ENCODE assay signal across 34 cellular contexts in the genomic region with DNA sequence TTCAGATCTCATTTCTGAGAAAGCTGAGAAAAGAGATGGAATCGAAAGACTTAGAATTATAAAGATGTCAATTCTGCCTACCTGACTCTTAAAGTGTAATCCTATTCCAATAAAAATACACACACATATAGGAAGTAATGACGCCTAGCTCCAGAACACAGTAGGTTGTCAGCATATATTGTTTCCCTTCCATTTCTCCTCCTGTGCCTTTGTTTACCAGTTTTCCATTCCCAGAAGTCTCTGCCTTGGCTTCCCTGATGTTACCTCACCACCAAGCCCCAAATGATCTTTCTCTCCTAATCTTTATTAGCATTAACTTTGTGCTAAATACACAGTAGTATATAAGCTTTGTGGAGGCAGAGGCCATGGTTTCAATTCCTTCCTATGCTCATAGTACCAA. TPM values are rescaled to one million over a fixed set of nuclear protein-coding genes. Genes with fewer than 3 reads are reported as not detected.
"Had no signal": no experiment of that assay in that cellular context is flagged by ENCODE, and none has a peak within 500 bp of the region (broad histone marks: within the 10 kb centered on the region; RNA-seq: fewer than 3 reads in every experiment).

No MANE protein-coding gene starts in this region.

- H3K9me3 Mint-ChIP-seq: dendritic cell treated with granulocyte-macrophage colony-stimulating factor and Interleukin-4, amounts not matched to agents 40 ng/mL and 50 ng/mL, for 4 days; effector memory CD8-positive, alpha-beta T cell; endodermal cell; mesothelial cell of epicardium; naive B cell; naive thymus-derived CD8-positive, alpha-beta T cell had no signal

- H3K4me1 ChIP-seq: colonic mucosa, gastrocnemius medialis had no signal

- H3K9me3 ChIP-seq: colonic mucosa, esophagus squamous epithelium, gastrocnemius medialis, heart right ventricle, left lung, lower lobe of right lung, mucosa of descending colon had no signal

- H3K4me3 ChIP-seq: colonic mucosa, esophagus squamous epithelium, gastrocnemius medialis, heart right ventricle, left lung, lower lobe of right lung, mucosa of descending colon had no signal

- DNase-seq: colonic mucosa; cortex of kidney; effector CD8-positive, alpha-beta T cell; effector memory CD8-positive, alpha-beta T cell; endodermal cell; erythroblast; esophagus squamous epithelium; foreskin fibroblast; foreskin melanocyte; gastrocnemius medialis; glutamatergic neuron; head of caudate nucleus; heart right ventricle; hippocampal formation; left cardiac atrium; left lung; left ventricle myocardium superior; lower lobe of right lung; mesenchymal stem cell; mucosa of descending colon; naive B cell; naive thymus-derived CD8-positive, alpha-beta T cell had no signal

- H3K27me3 ChIP-seq: colonic mucosa, esophagus squamous epithelium, gastrocnemius medialis, heart right ventricle, left lung had no signal

- H3K36me3 ChIP-seq: colonic mucosa, gastrocnemius medialis, left lung had no signal

- FAIRE-seq: endometrium, islet of Langerhans, keratinocyte had no signal

- H3K4me3 Mint-ChIP-seq: dendritic cell treated with granulocyte-macrophage colony-stimulating factor and Interleukin-4, amounts not matched to agents 40 ng/mL and 50 ng/mL, for 4 days; effector memory CD8-positive, alpha-beta T cell; endodermal cell; mesothelial cell of epicardium; naive B cell; naive thymus-derived CD8-positive, alpha-beta T cell had no signal

- H3K27ac ChIP-seq: colonic mucosa, epithelial cell of prostate, esophagus squamous epithelium, gastrocnemius medialis, heart right ventricle, left lung, lower lobe of right lung had no signal

- H3K36me3 Mint-ChIP-seq: naive B cell; naive thymus-derived CD8-positive, alpha-beta T cell had no signal

- H3K27ac Mint-ChIP-seq: dendritic cell treated with granulocyte-macrophage colony-stimulating factor and Interleukin-4, amounts not matched to agents 40 ng/mL and 50 ng/mL, for 4 days; effector memory CD8-positive, alpha-beta T cell; endodermal cell; mesothelial cell of epicardium; naive B cell; naive thymus-derived CD8-positive, alpha-beta T cell had no signal

- ATAC-seq: effector memory CD8-positive, alpha-beta T cell; esophagus mucosa; gastrocnemius medialis; heart right ventricle; left cardiac atrium; left lung; left ventricle myocardium superior; lower lobe of right lung; mucosa of descending colon; naive thymus-derived CD8-positive, alpha-beta T cell had no signal

RNA-seq across cellular contexts. Expression of gene TM4SF4, which starts 40.0 kb away (rescaled TPM):
- total RNA-seq: dermis microvascular lymphatic vessel endothelial cell; endodermal cell; esophagus mucosa; esophagus squamous epithelium; glomerular endothelial cell; heart right ventricle; kidney epithelial cell; left ventricle myocardium superior; lower leg skin; lower lobe of right lung; lung microvascular endothelial cell; naive thymus-derived CD8-positive, alpha-beta T cell had no signal
- polyA plus RNA-seq: heart right ventricle; keratinocyte; naive thymus-derived CD8-positive, alpha-beta T cell had no signal
